Comparison of ENCODE assay signal across 1 cellular context in genomic region chr4:140056015-140056414, GRCh38.
TF ChIP-seq lines count a peak whose summit lies in the region.

No MANE protein-coding gene starts in this region.

TF ChIP-seq in SK-N-SH, 30 proteins besides CTCF, POLR2A, EP300 and RAD21 (continued from another document):
- TF ChIP-seq, protein P1, sequence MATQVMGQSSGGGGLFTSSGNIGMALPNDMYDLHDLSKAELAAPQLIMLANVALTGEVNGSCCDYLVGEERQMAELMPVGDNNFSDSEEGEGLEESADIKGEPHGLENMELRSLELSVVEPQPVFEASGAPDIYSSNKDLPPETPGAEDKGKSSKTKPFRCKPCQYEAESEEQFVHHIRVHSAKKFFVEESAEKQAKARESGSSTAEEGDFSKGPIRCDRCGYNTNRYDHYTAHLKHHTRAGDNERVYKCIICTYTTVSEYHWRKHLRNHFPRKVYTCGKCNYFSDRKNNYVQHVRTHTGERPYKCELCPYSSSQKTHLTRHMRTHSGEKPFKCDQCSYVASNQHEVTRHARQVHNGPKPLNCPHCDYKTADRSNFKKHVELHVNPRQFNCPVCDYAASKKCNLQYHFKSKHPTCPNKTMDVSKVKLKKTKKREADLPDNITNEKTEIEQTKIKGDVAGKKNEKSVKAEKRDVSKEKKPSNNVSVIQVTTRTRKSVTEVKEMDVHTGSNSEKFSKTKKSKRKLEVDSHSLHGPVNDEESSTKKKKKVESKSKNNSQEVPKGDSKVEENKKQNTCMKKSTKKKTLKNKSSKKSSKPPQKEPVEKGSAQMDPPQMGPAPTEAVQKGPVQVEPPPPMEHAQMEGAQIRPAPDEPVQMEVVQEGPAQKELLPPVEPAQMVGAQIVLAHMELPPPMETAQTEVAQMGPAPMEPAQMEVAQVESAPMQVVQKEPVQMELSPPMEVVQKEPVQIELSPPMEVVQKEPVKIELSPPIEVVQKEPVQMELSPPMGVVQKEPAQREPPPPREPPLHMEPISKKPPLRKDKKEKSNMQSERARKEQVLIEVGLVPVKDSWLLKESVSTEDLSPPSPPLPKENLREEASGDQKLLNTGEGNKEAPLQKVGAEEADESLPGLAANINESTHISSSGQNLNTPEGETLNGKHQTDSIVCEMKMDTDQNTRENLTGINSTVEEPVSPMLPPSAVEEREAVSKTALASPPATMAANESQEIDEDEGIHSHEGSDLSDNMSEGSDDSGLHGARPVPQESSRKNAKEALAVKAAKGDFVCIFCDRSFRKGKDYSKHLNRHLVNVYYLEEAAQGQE (IDR thresholded peaks at IDR 0.05; ENCODE audit: low read depth, low read length): no peak
- no peak for TF ChIP-seq NFIC (IDR thresholded peaks at IDR 0.05; ENCODE audit: borderline replicate concordance)
- no peak for TF ChIP-seq FOXJ3 (CRISPR knock-in tag; IDR thresholded peaks at IDR 0.05)
- no peak for TF ChIP-seq EZH2phosphoT487 (IDR thresholded peaks at IDR 0.05; ENCODE audit: borderline replicate concordance, low read depth)
- no peak for TF ChIP-seq ZBTB33 (IDR thresholded peaks at IDR 0.05; ENCODE audit: borderline replicate concordance, low read depth)
- TF ChIP-seq ELF1 (IDR thresholded peaks at IDR 0.05): no peak
